26 cellular contexts compared by ENCODE assay signal in genomic region chr5:135265497-135266300, GRCh38.
DNase-seq lines count a peak whose midpoint lies in the region; ATAC-seq, FAIRE-seq and TF ChIP-seq lines count a peak whose summit lies in the region.
"Had no signal": no experiment of that assay in that cellular context is flagged by ENCODE, and none has a peak within 500 bp of the region (broad histone marks: within the 10 kb centered on the region; RNA-seq: fewer than 3 reads in every experiment).

No MANE protein-coding gene starts in this region.

- H2AFZ ChIP-seq in astrocyte (ENCODE audit: low read depth, low read length) (peak overlapping the region; percentile 74), mesenchymal stem cell (ENCODE audit: low read depth, low read length) (peak overlapping the region; percentile 61), smooth muscle cell (ENCODE audit: low read depth) (peak overlapping the region; percentile 9)
- H2AFZ ChIP-seq: PC-9 had no signal

- DNase-seq in astrocyte (ENCODE audit: low read depth) (no peak), mesenchymal stem cell (no peak), smooth muscle cell (lab: John Stamatoyannopoulos, UW; ENCODE audit: unreplicated experiment) (no peak), T1000 (lab: John Stamatoyannopoulos, UW) (no peak)
- DNase-seq: activated CD4-positive, alpha-beta memory T cell treated with anti-CD3 and anti-CD28 coated beads, Interleukin-2, amount 10 ng/mL, durations not matched to agents 7 days and 5 days; activated CD4-positive, CD25-positive, alpha-beta regulatory T cell treated with anti-CD3 and anti-CD28 coated beads, Interleukin-2, amount 50 U/mL, for 72 hours; activated naive CD8-positive, alpha-beta T cell treated with anti-CD3 and anti-CD28 coated beads for 36 hours; cerebellar nuclear complex; effector CD4-positive, alpha-beta T cell; erythroblast; MG63; NCI-H1417 treated with DMSO at 0.1 percent for 48 hours; NCI-H2107; nucleus accumbens; PC-9; SIG-M5; stimulated activated CD4-positive, alpha-beta T cell treated with anti-CD3 and anti-CD28 coated beads, Interleukin-4, amount 100 ng/mL, for 4 hours; stimulated activated naive CD4-positive, alpha-beta T cell had no signal

- no peak overlapping the region for H3K4me2 ChIP-seq in astrocyte (ENCODE audit: low read length)
- H3K4me2 ChIP-seq in mesenchymal stem cell (ENCODE audit: low read length, poor library complexity, severe bottlenecking) = no peak overlapping the region
- peak overlapping the region; percentile 79 for H3K4me2 ChIP-seq in smooth muscle cell
- H3K4me2 ChIP-seq: PC-9 had no signal

- H3K79me1 ChIP-seq in mesenchymal stem cell (replicated peaks; ENCODE audit: low read length, poor library complexity, severe bottlenecking) = no peaks in the 10 kb centered on the region

- H4K20me1 ChIP-seq in astrocyte (ENCODE audit: insufficient read depth, low read length) = no peaks in the 10 kb centered on the region
- no peaks in the 10 kb centered on the region for H4K20me1 ChIP-seq in smooth muscle cell (ENCODE audit: low read depth)

- ATAC-seq in GM21381 (IDR thresholded peaks at IDR 0.05; ENCODE audit: unreplicated experiment) = no peak
- ATAC-seq in HG02678 (IDR thresholded peaks at IDR 0.05; ENCODE audit: unreplicated experiment) = no peak
- ATAC-seq: gastroesophageal sphincter had no signal

- H3K18ac ChIP-seq in mesenchymal stem cell (ENCODE audit: low read depth in 1 of 2, low read length in 2 of 2) = peak overlapping the region; percentile 66 to 90

- no peaks in the 10 kb centered on the region for H3K36me3 Mint-ChIP-seq in astrocyte (ENCODE audit: low read depth, unreplicated experiment)
- H3K36me3 Mint-ChIP-seq: activated naive CD8-positive, alpha-beta T cell treated with anti-CD3 and anti-CD28 coated beads for 36 hours; CD14-positive monocyte had no signal

- no peaks in the 10 kb centered on the region for H3K79me2 ChIP-seq in astrocyte (ENCODE audit: insufficient read depth, low read length)
- H3K79me2 ChIP-seq in smooth muscle cell (ENCODE audit: low read depth) = no peaks in the 10 kb centered on the region

- no peak for FAIRE-seq in astrocyte (lab: Jason Lieb, UNC)
- FAIRE-seq: GM19239 had no signal

- no peaks in the 10 kb centered on the region for H3K27me3 Mint-ChIP-seq in astrocyte (ENCODE audit: low read depth, unreplicated experiment)

- peak overlapping the region; percentile 98 for H2BK15ac ChIP-seq in mesenchymal stem cell (ENCODE audit: low read depth, poor library complexity, severe bottlenecking)

- H4K8ac ChIP-seq in mesenchymal stem cell (ENCODE audit: low read length) = peak overlapping the region; percentile 91

- peak overlapping the region; percentile 87 to 98 for H2BK12ac ChIP-seq in mesenchymal stem cell (ENCODE audit: low read length in 2 of 2)

- peaks cover 14% of the 10 kb centered on the region for H3K4me1 Mint-ChIP-seq in astrocyte (ENCODE audit: low read depth, unreplicated experiment)
- H3K4me1 Mint-ChIP-seq: activated CD4-positive, alpha-beta memory T cell treated with anti-CD3 and anti-CD28 coated beads, Interleukin-2, amount 10 ng/mL, durations not matched to agents 7 days and 5 days; activated naive CD8-positive, alpha-beta T cell treated with anti-CD3 and anti-CD28 coated beads for 36 hours; CD14-positive monocyte had no signal

- no peak for TF ChIP-seq CTCF in HEK293 (tag by site-specific recombination; IDR thresholded peaks at IDR 0.05)
- no peak for TF ChIP-seq CTCF in astrocyte (IDR thresholded peaks at IDR 0.05; ENCODE audit: insufficient read depth, low read depth, low read length)
- no peak for TF ChIP-seq CTCF in smooth muscle cell (IDR thresholded peaks at IDR 0.05; ENCODE audit: borderline replicate concordance, insufficient read depth, poor library complexity, severe bottlenecking)

- H3K36me3 ChIP-seq in HEK293 (ENCODE audit: control insufficient read depth in 2 of 2, insufficient read depth in 1 of 2, low read length in 2 of 2) = no peaks in the 10 kb centered on the region
- no peaks in the 10 kb centered on the region for H3K36me3 ChIP-seq in astrocyte (ENCODE audit: insufficient read depth, low read length)
- no peaks in the 10 kb centered on the region for H3K36me3 ChIP-seq in mesenchymal stem cell (ENCODE audit: control insufficient read depth in 1 of 2, insufficient read depth in 2 of 2, low read depth in 1 of 2, low read length in 2 of 2)
- no peaks in the 10 kb centered on the region for H3K36me3 ChIP-seq in smooth muscle cell (ENCODE audit: low read depth)
- H3K36me3 ChIP-seq: gastroesophageal sphincter, MG63, thoracic aorta had no signal

- 0 out of 2 replicates have a peak, but pooled peaks cover 3% of the 10 kb centered on the region for H3K4me1 ChIP-seq in HEK293 (ENCODE audit: control insufficient read depth, insufficient read depth, low read length)
- H3K4me1 ChIP-seq in astrocyte (ENCODE audit: insufficient read depth, low read length) = peaks cover 30% of the 10 kb centered on the region
- peaks cover 16% of the 10 kb centered on the region for H3K4me1 ChIP-seq in mesenchymal stem cell (ENCODE audit: control insufficient read depth, insufficient read depth, low read depth, low read length)
- peaks cover 27% of the 10 kb centered on the region for H3K4me1 ChIP-seq in smooth muscle cell (ENCODE audit: low read depth)

- H3K4me3 ChIP-seq in HEK293 (ENCODE audit: low read depth, low read length) (no peak overlapping the region), astrocyte (ENCODE audit: insufficient read depth, low read depth, low read length) (no peak overlapping the region), mesenchymal stem cell (ENCODE audit: insufficient read depth in 1 of 2, low read depth in 1 of 2, low read length in 2 of 2) (no peak overlapping the region), smooth muscle cell (no peak overlapping the region)
- H3K4me3 ChIP-seq: gastroesophageal sphincter, lung, MG63, PC-9, thoracic aorta had no signal

- peak overlapping the region; percentile 12 to 69 for H3K23ac ChIP-seq in mesenchymal stem cell (ENCODE audit: low read length in 2 of 2)

- no peak overlapping the region for H3K27ac Mint-ChIP-seq in astrocyte (ENCODE audit: unreplicated experiment)
- H3K27ac Mint-ChIP-seq: activated CD4-positive, alpha-beta memory T cell treated with anti-CD3 and anti-CD28 coated beads, Interleukin-2, amount 10 ng/mL, durations not matched to agents 7 days and 5 days; activated naive CD8-positive, alpha-beta T cell treated with anti-CD3 and anti-CD28 coated beads for 36 hours; CD14-positive monocyte had no signal

- no peaks in the 10 kb centered on the region for H3K9me3 Mint-ChIP-seq in astrocyte (ENCODE audit: unreplicated experiment)
- H3K9me3 Mint-ChIP-seq: activated CD4-positive, alpha-beta memory T cell treated with anti-CD3 and anti-CD28 coated beads, Interleukin-2, amount 10 ng/mL, durations not matched to agents 7 days and 5 days had no signal

- H3K27me3 ChIP-seq in astrocyte (ENCODE audit: insufficient read depth, low read length) = no peaks in the 10 kb centered on the region
- H3K27me3 ChIP-seq in mesenchymal stem cell (ENCODE audit: control insufficient read depth in 1 of 2, insufficient read depth in 1 of 2, low read length in 2 of 2) = no peaks in the 10 kb centered on the region
- H3K27me3 ChIP-seq in smooth muscle cell (ENCODE audit: low read depth) = no peaks in the 10 kb centered on the region
- H3K27me3 ChIP-seq: gastroesophageal sphincter, MG63 had no signal

- H2BK5ac ChIP-seq in mesenchymal stem cell (ENCODE audit: low read depth, low read length, poor library complexity, severe bottlenecking) = no peak overlapping the region

- no peak overlapping the region for H3K9ac ChIP-seq in astrocyte (ENCODE audit: low read length)
- H3K9ac ChIP-seq in mesenchymal stem cell (ENCODE audit: low read length) = no peak overlapping the region
- peak overlapping the region; percentile 28 for H3K9ac ChIP-seq in smooth muscle cell (ENCODE audit: low read depth)

- peak overlapping the region; percentile 88 for H4K91ac ChIP-seq in mesenchymal stem cell (ENCODE audit: low read length)

- no peak overlapping the region for H3K4me3 Mint-ChIP-seq in astrocyte (ENCODE audit: unreplicated experiment)
- H3K4me3 Mint-ChIP-seq: activated CD4-positive, alpha-beta memory T cell treated with anti-CD3 and anti-CD28 coated beads, Interleukin-2, amount 10 ng/mL, durations not matched to agents 7 days and 5 days; activated naive CD8-positive, alpha-beta T cell treated with anti-CD3 and anti-CD28 coated beads for 36 hours had no signal

- CTCF ChIA-PET in HEK293 (lab: Yijun Ruan, JAX) = interaction anchor here (0.8 kb wide), 1 partner anchor 200 kb away, joined by 4 read pairs; no protein-coding TSS in a partner anchor

- H3K27ac ChIP-seq in HEK293 (ENCODE audit: extremely low read depth, low read depth, low read length) (no peak overlapping the region), astrocyte (ENCODE audit: low read depth, low read length) (no peak overlapping the region), mesenchymal stem cell (ENCODE audit: low read length, poor library complexity, severe bottlenecking) (no peak overlapping the region), smooth muscle cell (ENCODE audit: low read depth) (peak overlapping the region; percentile 94)
- H3K27ac ChIP-seq: PC-9 had no signal

- peaks cover 8% of the 10 kb centered on the region for H3F3A ChIP-seq in smooth muscle cell (ENCODE audit: low read depth)

- WGBS in mesenchymal stem cell = 74% methylated on average over 9 of the region's 13 CpGs
- WGBS in smooth muscle cell (ENCODE audit: low lambda C conversion rate) = 54% methylated on average over 13 of the region's 13 CpGs

- peak overlapping the region in 1 of 2 experiments; percentile 81 for H3K14ac ChIP-seq in mesenchymal stem cell (ENCODE audit: low read length in 2 of 2)

- H3K9me3 ChIP-seq in HEK293 (ENCODE audit: control insufficient read depth, insufficient read depth, low read depth, low read length) = no peaks in the 10 kb centered on the region
- no peaks in the 10 kb centered on the region for H3K9me3 ChIP-seq in astrocyte (ENCODE audit: insufficient read depth, low read depth, low read length)
- H3K9me3 ChIP-seq in mesenchymal stem cell (ENCODE audit: control insufficient read depth, low read length) = no peaks in the 10 kb centered on the region
- H3K9me3 ChIP-seq in smooth muscle cell (replicated peaks; ENCODE audit: low read depth) = no peaks in the 10 kb centered on the region
- H3K9me3 ChIP-seq: gastroesophageal sphincter, thoracic aorta had no signal

- H3K4ac ChIP-seq in mesenchymal stem cell (ENCODE audit: low read depth in 1 of 2, low read length in 2 of 2) = peak overlapping the region; percentile 86 to 98

- POLR2A ChIA-PET in HEK293 (lab: Yijun Ruan, JAX) = interaction anchor here (0.6 kb wide), 1 partner anchor 489 kb away, joined by 3 read pairs; no protein-coding TSS in a partner anchor

- no peak overlapping the region for H2AK5ac ChIP-seq in mesenchymal stem cell (ENCODE audit: low read length, severe bottlenecking)

- H2BK120ac ChIP-seq in mesenchymal stem cell (ENCODE audit: low read depth, low read length) = peak overlapping the region; percentile 29

TF ChIP-seq in HEK293, 187 proteins besides CTCF, POLR2A, EP300 and RAD21 (continues in another document):
- peak; percentile 68 for TF ChIP-seq KLF1 (tag by site-specific recombination; IDR thresholded peaks at IDR 0.05)

Comparison
In these comparisons a context has a peak if more than half of its experiments do, and no peak if none do; other contexts are left out.
1. H2AFZ ChIP-seq: peak in every context shown above with its lines; median percentile 74 in astrocyte; 61 in mesenchymal stem cell; 9 in smooth muscle cell.